Comparison of ENCODE assay signal across 21 cellular contexts in genomic region chr2:68266655-68267054, GRCh38. TPM values are rescaled to one million over a fixed set of nuclear protein-coding genes. Genes with fewer than 3 reads are reported as not detected.
"Had no signal": no experiment of that assay in that cellular context is flagged by ENCODE, and none has a peak within 500 bp of the region (broad histone marks: within the 10 kb centered on the region; RNA-seq: fewer than 3 reads in every experiment).

No MANE protein-coding gene starts in this region.

- H3K27me3 ChIP-seq: dorsolateral prefrontal cortex, esophagus muscularis mucosa, gastroesophageal sphincter, heart right ventricle, left lung had no signal

- H3K9me3 Mint-ChIP-seq: mesothelial cell of epicardium had no signal

- H3K4me3 ChIP-seq: coronary artery, dorsolateral prefrontal cortex, esophagus muscularis mucosa, gastroesophageal sphincter, heart right ventricle, left lung, lower lobe of right lung, mucosa of descending colon had no signal

- ATAC-seq: foreskin keratinocyte; gastroesophageal sphincter; heart right ventricle; left cardiac atrium; left lung; left ventricle myocardium superior; lower lobe of right lung; mucosa of descending colon; naive thymus-derived CD4-positive, alpha-beta T cell had no signal

- H3K4me3 Mint-ChIP-seq: mesothelial cell of epicardium; naive thymus-derived CD4-positive, alpha-beta T cell had no signal

- H3K4me1 Mint-ChIP-seq: mesothelial cell of epicardium; naive thymus-derived CD4-positive, alpha-beta T cell had no signal

- H3K27ac ChIP-seq: coronary artery, dorsolateral prefrontal cortex, esophagus muscularis mucosa, foreskin keratinocyte, gastroesophageal sphincter, heart right ventricle, left lung, lower lobe of right lung had no signal

- FAIRE-seq: endothelial cell of umbilical vein, frontal cortex, keratinocyte had no signal

- H3K27ac Mint-ChIP-seq: mesothelial cell of epicardium; naive thymus-derived CD4-positive, alpha-beta T cell had no signal

- H3K36me3 ChIP-seq: esophagus muscularis mucosa, gastroesophageal sphincter, heart right ventricle, left lung, lower lobe of right lung had no signal

- H3K9me3 ChIP-seq: esophagus muscularis mucosa, gastroesophageal sphincter, heart right ventricle, left lung, lower lobe of right lung, mucosa of descending colon had no signal

- H3K36me3 Mint-ChIP-seq: mesothelial cell of epicardium had no signal

- H3K4me1 ChIP-seq: foreskin keratinocyte, lower lobe of right lung had no signal

- DNase-seq: dermis blood vessel endothelial cell; dorsolateral prefrontal cortex; effector CD4-positive, alpha-beta T cell; effector memory CD4-positive, alpha-beta T cell; foreskin keratinocyte; heart right ventricle; hippocampal formation; left cardiac atrium; left lung; left ventricle myocardium superior; lower lobe of right lung; mesenchymal stem cell; mucosa of descending colon; naive thymus-derived CD4-positive, alpha-beta T cell had no signal

RNA-seq across cellular contexts. Expression of gene CNRIP1, which starts 53.1 kb away (rescaled TPM):
- polyA plus RNA-seq: naive thymus-derived CD4-positive, alpha-beta T cell had no signal
